Comparison of ENCODE assay signal across 10 cellular contexts in the genomic region with DNA sequence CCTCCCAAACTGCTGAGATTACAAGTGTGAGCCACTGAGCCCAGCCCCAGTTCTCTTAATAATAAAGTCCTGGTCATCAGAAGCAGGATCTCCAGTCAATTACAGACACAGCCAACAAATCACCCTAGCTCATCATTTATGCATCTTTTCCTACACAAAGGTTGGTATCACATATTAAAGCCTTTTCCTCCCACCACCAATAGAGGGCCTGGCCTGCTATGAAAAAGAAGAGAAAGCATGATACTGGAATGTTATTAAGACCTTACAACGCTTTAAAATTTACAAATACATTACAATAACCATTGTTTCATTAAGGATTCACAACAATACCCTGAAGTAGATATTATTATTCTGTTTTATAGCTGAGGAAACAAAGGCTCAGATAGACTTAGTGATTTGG. TPM values are rescaled to one million over a fixed set of nuclear protein-coding genes. Genes with fewer than 3 reads are reported as not detected.
DNase-seq lines count a peak whose midpoint lies in the region; ATAC-seq, FAIRE-seq and TF ChIP-seq lines count a peak whose summit lies in the region.
"Had no signal": no experiment of that assay in that cellular context is flagged by ENCODE, and none has a peak within 500 bp of the region (broad histone marks: within the 10 kb centered on the region; RNA-seq: fewer than 3 reads in every experiment).

No MANE protein-coding gene starts in this region.

- H3K4me1 Mint-ChIP-seq in neural crest cell: no peaks in the 10 kb centered on the region

- H3K9me3 Mint-ChIP-seq in neural crest cell: peaks cover 4% of the 10 kb centered on the region

- H3K4me3 ChIP-seq in LNCaP clone FGC (ENCODE audit: low read depth, low read length) (no peak overlapping the region), cardiac fibroblast (replicated peaks in 1 of 2; ENCODE audit: low read depth in 2 of 2, low read length in 2 of 2) (no peak overlapping the region)
- H3K4me3 ChIP-seq: upper lobe of right lung had no signal

- TF ChIP-seq CTCF in LNCaP clone FGC (IDR thresholded peaks at IDR 0.05; ENCODE audit: control insufficient read depth, extremely low read depth, insufficient read depth) (peak; percentile 70), cardiac fibroblast (IDR thresholded peaks at IDR 0.05; ENCODE audit: low read depth, low read length) (peak; percentile 30), neural crest cell (conservative IDR thresholded peaks at IDR 0.05) (peak; percentile 55)

- FAIRE-seq in HTR-8/SVneo (lab: Jason Lieb, UNC): no peak

- DNase-seq in EH (ENCODE audit: low read depth) (peak; percentile 22), LNCaP clone FGC (ENCODE audit: low read depth) (no peak), cardiac fibroblast (ENCODE audit: low read depth in 2 of 2) (no peak), neural crest cell (ENCODE audit: low read depth, low spot score) (no peak), HTR-8/SVneo (ENCODE audit: insufficient read length, low spot score) (no peak), C1 segment of cervical spinal cord (lab: John Stamatoyannopoulos, UW) (no peak)
- DNase-seq: upper lobe of right lung had no signal

- H3K27ac Mint-ChIP-seq in neural crest cell (ENCODE audit: unreplicated experiment): no peak overlapping the region

- no peak overlapping the region for H3K4me3 Mint-ChIP-seq in neural crest cell

- H3K36me3 Mint-ChIP-seq in neural crest cell (ENCODE audit: low read depth): no peaks in the 10 kb centered on the region

- ATAC-seq in GM21360 (IDR thresholded peaks at IDR 0.05; ENCODE audit: unreplicated experiment): no peak
- ATAC-seq: upper lobe of right lung had no signal

- peaks cover 57% of the 10 kb centered on the region for H3K27me3 Mint-ChIP-seq in neural crest cell (ENCODE audit: low read depth)

RNA-seq across cellular contexts. Expression of a gene that starts 25.9 kb away (rescaled TPM):
- total RNA-seq in neural crest cell: 0.16 and 0.23 TPM in 2 replicates
- total RNA-seq: activated CD8-positive, alpha-beta memory T cell treated with anti-CD3 and anti-CD28 coated beads for 36 hours; T-helper 1 cell treated with Interleukin-12 subunit alpha and Interleukin-12 subunit beta and Interleukin-4 antibody, amounts not matched to agents 30 ng/mL and 1 ng/mL, for 36 hours; upper lobe of right lung had no signal
